Comparison of ENCODE assay signal across 8 cellular contexts in the genomic region with DNA sequence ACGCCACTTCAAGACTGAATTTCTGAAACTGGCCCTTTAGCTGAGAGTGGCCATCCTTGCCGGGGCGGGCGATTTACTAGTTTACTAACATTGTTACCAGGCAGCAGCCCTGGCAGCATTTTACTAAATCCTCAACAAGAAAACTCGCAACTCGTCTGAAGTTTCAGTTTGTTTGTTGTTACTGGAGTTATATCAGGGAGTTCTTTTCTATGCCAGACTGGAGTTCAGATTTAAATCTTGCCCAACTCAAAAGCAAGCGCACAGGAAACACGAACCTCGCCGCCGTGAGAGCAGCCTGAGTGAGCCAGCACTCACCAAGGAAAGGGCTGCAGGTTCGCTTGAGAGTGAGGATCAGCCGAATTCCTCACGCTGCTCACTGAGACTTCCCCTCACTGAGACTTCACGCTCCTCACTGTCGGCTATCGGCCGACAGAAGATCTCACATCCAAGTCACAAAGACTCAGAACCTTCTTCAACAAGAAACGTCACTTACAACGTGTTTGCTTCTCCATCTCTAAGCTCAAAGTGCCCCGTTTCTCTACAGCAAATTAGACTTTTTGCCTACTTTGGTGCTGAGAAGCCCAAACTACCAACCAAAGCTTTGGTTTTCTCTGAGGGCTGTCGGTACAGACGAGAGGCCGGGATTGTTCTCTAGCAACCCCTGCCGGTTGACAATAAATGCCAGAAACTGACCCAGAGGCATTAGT.
A peak's percentile ranks its signal among the peaks of the same experiment; 100 is the strongest.
DNase-seq lines count a peak whose midpoint lies in the region; ATAC-seq and TF ChIP-seq lines count a peak whose summit lies in the region.

No MANE protein-coding gene starts in this region.

- H3K4me3 Mint-ChIP-seq in H9, result peak overlapping the region; percentile 57 to 72

- peak overlapping the region; percentile 50 for H2AFZ ChIP-seq in H9 (ENCODE audit: low read length)

- H4K91ac ChIP-seq in H9 (ENCODE audit: insufficient read length, low read depth, low read length), result no peak overlapping the region

- peak overlapping the region; percentile 70 for H3K4me2 ChIP-seq in H9 (ENCODE audit: insufficient read depth, insufficient read length, low read length)

- ATAC-seq in mucosa of descending colon, result peak; percentile 95

- no peak overlapping the region for H3K23ac ChIP-seq in H9 (ENCODE audit: insufficient read length, low read depth, low read length)

- no peak overlapping the region for H3K4ac ChIP-seq in H9 (ENCODE audit: low read depth, low read length)

- H3K23me2 ChIP-seq in H9 (ENCODE audit: insufficient read length, low read depth, low read length, poor library complexity, severe bottlenecking), result peaks cover 6% of the 10 kb centered on the region

- no peak overlapping the region for H2BK5ac ChIP-seq in H9 (ENCODE audit: insufficient read length, low read length)

- no peaks in the 10 kb centered on the region for H3K9me3 ChIP-seq in H9 (ENCODE audit: control insufficient read depth, low read depth, low read length)
- H3K9me3 ChIP-seq in mucosa of descending colon, result no peaks in the 10 kb centered on the region
- no peaks in the 10 kb centered on the region for H3K9me3 ChIP-seq in WERI-Rb-1 (ENCODE audit: severe bottlenecking)

- no peaks in the 10 kb centered on the region for H3K9me3 Mint-ChIP-seq in H9

- intact Hi-C loops in mucosa of descending colon (cut with DNase I, micrococcal nuclease), result no loop called here

- peak overlapping the region; percentile 37; the same call in 1 of the 2 replicates for H3K14ac ChIP-seq in H9 (ENCODE audit: insufficient read depth, low read length)

- no peak overlapping the region for H2BK20ac ChIP-seq in H9 (ENCODE audit: low read depth, low read length, poor library complexity, severe bottlenecking)

- peaks cover 19% of the 10 kb centered on the region for H3K27me3 Mint-ChIP-seq in H9 (ENCODE audit: low read depth)

- H3K56ac ChIP-seq in H9 (ENCODE audit: insufficient read length, low read depth, low read length), result no peak overlapping the region

- H3K4me1 ChIP-seq in H9 (ENCODE audit: insufficient read depth, low read length) (peaks cover 4% of the 10 kb centered on the region; the same call in 1 of the 2 replicates), mucosa of descending colon (ENCODE audit: low read depth) (peaks cover 5% of the 10 kb centered on the region)

- H2BK12ac ChIP-seq in H9 (ENCODE audit: insufficient read length, low read depth, low read length), result no peak overlapping the region

- H3K9ac ChIP-seq in H9 (ENCODE audit: extremely low read depth, insufficient read length, low read length), result peak overlapping the region; percentile 13

- peaks cover 48 to 53% of the 10 kb centered on the region in 2 experiments for H3K4me1 Mint-ChIP-seq in H9

- TF ChIP-seq CTCF in H9 (conservative IDR thresholded peaks at IDR 0.05) (peak; percentile 78), NB4 (IDR thresholded peaks at IDR 0.05; ENCODE audit: low read depth, low read length) (peak; percentile 50), mucosa of descending colon (IDR thresholded peaks at IDR 0.05) (peak; percentile 28), WERI-Rb-1 (IDR thresholded peaks at IDR 0.05; ENCODE audit: low read depth, low read length) (no peak)

- H3K27ac ChIP-seq in H9 (ENCODE audit: insufficient read length, low read depth, low read length), result no peak overlapping the region
- no peak overlapping the region for H3K27ac ChIP-seq in WERI-Rb-1

- H4K8ac ChIP-seq in H9 (replicated peaks; ENCODE audit: insufficient read length, low read depth, low read length), result no peak overlapping the region

- no peak overlapping the region for H4K5ac ChIP-seq in H9 (ENCODE audit: insufficient read length, low read depth, low read length)

- H4K20me1 ChIP-seq in H9 (ENCODE audit: control insufficient read depth, insufficient read depth, insufficient read length), result no peaks in the 10 kb centered on the region

- no peak overlapping the region for H3T11ph ChIP-seq in H9 (ENCODE audit: low read length)

- H3K36me3 Mint-ChIP-seq in H9 (ENCODE audit: insufficient read depth in 1 of 3, low read depth in 3 of 3), result no peaks in the 10 kb centered on the region; a peak in 1 of 7 replicates

- peak; percentile 92 for DNase-seq in ELF-1 (ENCODE audit: low read depth, low spot score)
- peak; percentile 79 for DNase-seq in H9
- DNase-seq in NB4 (ENCODE audit: low read depth), result peak; percentile 58
- DNase-seq in activated CD8-positive, alpha-beta memory T cell treated with anti-CD3 and anti-CD28 coated beads, Interleukin-2, amount 50 U/mL, for 4 hours, result peak; percentile 65
- DNase-seq in epidermal melanocyte (ENCODE audit: insufficient read length, low spot score), result peak; percentile 48
- peak in 2 of 3 donors; percentile 44 to 73 for DNase-seq in mucosa of descending colon
- DNase-seq in stimulated activated CD8-positive, alpha-beta memory T cell treated with anti-CD3 and anti-CD28 coated beads, Interleukin-7, amount 100 ng/mL, for 1 hour (ENCODE audit: low read depth in 2 of 2), result peak; percentile 36 to 37
- DNase-seq in WERI-Rb-1, result no peak

- no peak overlapping the region for H2BK15ac ChIP-seq in H9 (ENCODE audit: low read depth, low read length)

- no peak overlapping the region for H2AK5ac ChIP-seq in H9 (ENCODE audit: insufficient read length, low read length)

- H3K4me3 ChIP-seq in NB4 (ENCODE audit: low read depth, low read length) (peak overlapping the region; percentile 49), mucosa of descending colon (no peak overlapping the region), WERI-Rb-1 (ENCODE audit: low read depth, low read length) (no peak overlapping the region)

- H3K79me1 ChIP-seq in H9 (ENCODE audit: insufficient read depth, low read depth, low read length, poor library complexity, severe bottlenecking), result no peaks in the 10 kb centered on the region

- H3K79me2 ChIP-seq in H9 (ENCODE audit: insufficient read depth, low read length), result no peaks in the 10 kb centered on the region

- no peak overlapping the region for H2BK120ac ChIP-seq in H9 (ENCODE audit: low read depth, low read length, poor library complexity, severe bottlenecking)

- H3K18ac ChIP-seq in H9 (ENCODE audit: insufficient read length, low read depth, low read length), result no peak overlapping the region

- H3K36me3 ChIP-seq in mucosa of descending colon (ENCODE audit: low read depth) (no peaks in the 10 kb centered on the region), WERI-Rb-1 (no peaks in the 10 kb centered on the region)

- peak overlapping the region in 2 of 3 experiments; percentile 41 to 63; a peak in 3 of 7 replicates for H3K27ac Mint-ChIP-seq in H9

- no peaks in the 10 kb centered on the region for H3K27me3 ChIP-seq in H9 (ENCODE audit: insufficient read depth, low read length)
- H3K27me3 ChIP-seq in WERI-Rb-1 (ENCODE audit: insufficient read depth, low read depth, severe bottlenecking), result no peaks in the 10 kb centered on the region

- no peak for TF ChIP-seq POLR2A in NB4 (IDR thresholded peaks at IDR 0.05; ENCODE audit: extremely low read depth, insufficient read length)

- WGBS in H9 (ENCODE audit: extremely low coverage, insufficient read length, low lambda C conversion rate), result no CpG with 5 or more reads among the region's 25 CpGs
